1 cellular context compared by ENCODE assay signal in the genomic region with DNA sequence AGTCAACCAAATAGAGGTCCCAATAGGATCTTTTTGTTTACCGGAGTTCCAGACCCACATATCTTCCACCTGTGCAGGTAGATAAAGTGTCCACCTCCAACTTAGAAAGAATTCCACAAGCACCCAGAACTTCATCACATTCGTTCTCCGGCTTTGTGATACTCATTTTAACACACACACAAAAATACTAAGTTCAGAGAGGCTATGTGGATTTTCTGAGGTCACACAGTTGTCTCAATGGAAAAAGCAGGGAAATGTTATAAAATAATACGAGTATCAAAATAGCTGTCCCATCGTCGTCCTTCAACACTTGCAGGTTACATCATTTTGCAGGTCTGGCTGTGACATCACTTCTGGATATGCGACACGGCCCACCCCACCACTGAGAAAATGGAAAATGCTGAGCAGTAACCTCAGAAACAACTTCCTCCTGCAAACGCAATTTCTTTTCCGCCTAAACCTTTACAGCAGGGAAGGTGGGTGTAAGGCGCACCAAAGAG.
TF ChIP-seq lines count a peak whose summit lies in the region.

No MANE protein-coding gene starts in this region.

TF ChIP-seq in SK-N-SH, 30 proteins besides CTCF, POLR2A, EP300 and RAD21 (continued from another document):
- no peak for TF ChIP-seq REST (IDR thresholded peaks at IDR 0.05; ENCODE audit: low read depth, low read length)
- no peak for TF ChIP-seq NRF1 (IDR thresholded peaks at IDR 0.05; ENCODE audit: low read depth, low read length)
- no peak for TF ChIP-seq RFX5 (IDR thresholded peaks at IDR 0.05; ENCODE audit: low read length)
- TF ChIP-seq TEAD4 (IDR thresholded peaks at IDR 0.05; ENCODE audit: borderline replicate concordance, insufficient read depth) = no peak
- TF ChIP-seq, protein P1, sequence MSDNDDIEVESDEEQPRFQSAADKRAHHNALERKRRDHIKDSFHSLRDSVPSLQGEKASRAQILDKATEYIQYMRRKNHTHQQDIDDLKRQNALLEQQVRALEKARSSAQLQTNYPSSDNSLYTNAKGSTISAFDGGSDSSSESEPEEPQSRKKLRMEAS (IDR thresholded peaks at IDR 0.05; ENCODE audit: low read depth) = no peak
- no peak for TF ChIP-seq MXI1 (IDR thresholded peaks at IDR 0.05; ENCODE audit: low read depth, low read length)
- TF ChIP-seq, protein P2, sequence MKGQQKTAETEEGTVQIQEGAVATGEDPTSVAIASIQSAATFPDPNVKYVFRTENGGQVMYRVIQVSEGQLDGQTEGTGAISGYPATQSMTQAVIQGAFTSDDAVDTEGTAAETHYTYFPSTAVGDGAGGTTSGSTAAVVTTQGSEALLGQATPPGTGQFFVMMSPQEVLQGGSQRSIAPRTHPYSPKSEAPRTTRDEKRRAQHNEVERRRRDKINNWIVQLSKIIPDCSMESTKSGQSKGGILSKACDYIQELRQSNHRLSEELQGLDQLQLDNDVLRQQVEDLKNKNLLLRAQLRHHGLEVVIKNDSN (IDR thresholded peaks at IDR 0.05; ENCODE audit: borderline replicate concordance, low read depth) = no peak
